8 cellular contexts compared by ENCODE assay signal in the genomic region with DNA sequence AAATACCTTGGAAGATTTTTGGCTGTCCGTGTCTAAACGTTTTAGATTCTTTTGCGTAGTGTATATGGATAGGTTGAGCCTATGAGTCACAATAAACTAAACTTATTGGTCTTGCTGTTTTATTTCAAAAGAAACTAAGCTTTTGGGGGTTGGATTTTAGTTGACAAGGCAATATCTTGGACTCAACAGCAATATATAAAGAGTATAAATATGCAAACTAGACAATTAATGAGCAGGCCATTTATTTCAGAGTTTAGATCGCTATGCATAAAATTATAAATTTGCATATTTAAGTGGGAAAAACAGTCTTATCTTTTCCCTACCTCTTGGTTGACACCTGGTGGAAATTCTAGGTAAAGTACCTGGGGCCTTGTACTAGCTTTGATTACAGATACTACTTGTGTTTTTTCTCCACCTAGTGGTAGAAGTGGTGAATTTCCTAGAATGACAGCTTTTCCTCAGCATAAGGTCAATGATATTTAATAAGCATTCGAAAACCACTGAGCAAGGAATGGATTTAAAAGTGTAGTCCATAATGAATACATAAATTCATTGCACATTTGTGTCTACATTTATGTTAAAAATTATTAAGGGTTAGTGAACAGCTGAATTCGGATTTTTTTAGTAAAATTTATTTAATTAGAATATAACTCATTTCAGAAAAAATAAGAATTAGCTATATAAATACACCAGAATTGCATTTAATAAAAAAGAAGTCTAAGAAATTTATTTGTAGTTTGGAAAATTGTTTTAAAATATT. TPM values are rescaled to one million over a fixed set of nuclear protein-coding genes. Genes with fewer than 3 reads are reported as not detected.
DNase-seq lines count a peak whose midpoint lies in the region; ATAC-seq and TF ChIP-seq lines count a peak whose summit lies in the region.

No MANE protein-coding gene starts in this region.

- peak overlapping the region in 2 of 3 experiments; percentile 98 to 100; a peak in 4 of 7 replicates for H3K27ac Mint-ChIP-seq in H9

- no peak overlapping the region for H4K8ac ChIP-seq in H9 (replicated peaks; ENCODE audit: insufficient read length, low read depth, low read length)

- H2BK120ac ChIP-seq in H9 (ENCODE audit: low read depth, low read length, poor library complexity, severe bottlenecking): no peak overlapping the region

- no peaks in the 10 kb centered on the region for H3K79me1 ChIP-seq in H9 (ENCODE audit: insufficient read depth, low read depth, low read length, poor library complexity, severe bottlenecking)

- no peaks in the 10 kb centered on the region for H3K27me3 ChIP-seq in H9 (ENCODE audit: insufficient read depth, low read length)
- H3K27me3 ChIP-seq in left lung: no peaks in the 10 kb centered on the region

- no peak overlapping the region for H2BK12ac ChIP-seq in H9 (ENCODE audit: insufficient read length, low read depth, low read length)

- H3K14ac ChIP-seq in H9 (ENCODE audit: insufficient read depth, low read length): no peak overlapping the region

- H2AK5ac ChIP-seq in H9 (ENCODE audit: insufficient read length, low read length): no peak overlapping the region

- no peaks in the 10 kb centered on the region for H4K20me1 ChIP-seq in H9 (ENCODE audit: control insufficient read depth, insufficient read depth, insufficient read length)

- no peak overlapping the region for H3K23ac ChIP-seq in H9 (ENCODE audit: insufficient read length, low read depth, low read length)

- H3K18ac ChIP-seq in H9 (ENCODE audit: insufficient read length, low read depth, low read length): no peak overlapping the region

- no peaks in the 10 kb centered on the region for H3K36me3 ChIP-seq in left lung

- peak overlapping the region; percentile 98 for H3K4me2 ChIP-seq in H9 (ENCODE audit: insufficient read depth, insufficient read length, low read length)

- no peak overlapping the region for H3K56ac ChIP-seq in H9 (ENCODE audit: insufficient read length, low read depth, low read length)

- H3T11ph ChIP-seq in H9 (ENCODE audit: low read length): no peak overlapping the region

- H4K5ac ChIP-seq in H9 (ENCODE audit: insufficient read length, low read depth, low read length): no peak overlapping the region

- H3K79me2 ChIP-seq in H9 (ENCODE audit: insufficient read depth, low read length): no peaks in the 10 kb centered on the region

- H2BK15ac ChIP-seq in H9 (ENCODE audit: low read depth, low read length): no peak overlapping the region

- H3K4me1 ChIP-seq in H9 (ENCODE audit: insufficient read depth, low read length): no peaks in the 10 kb centered on the region
- peaks cover 5 to 13% of the 10 kb centered on the region in 2 donors for H3K4me1 ChIP-seq in left lung

- DNase-seq in activated T-cell treated with anti-CD3 and anti-CD28 coated beads for 4 hours (peak; percentile 24), H9 (no peak), NCI-H1048 (lab: John Stamatoyannopoulos, UW) (peak; percentile 86), SIG-M5 treated with dmso at 0.1 percent for 504 hours (lab: John Stamatoyannopoulos, UW; ENCODE audit: unreplicated experiment) (peak; percentile 93), cerebellar nuclear complex (lab: John Stamatoyannopoulos, UW) (peak; percentile 6 to 81), left lung (no peak), substantia nigra (lab: John Stamatoyannopoulos, UW) (peak in 13 of 49 donors; percentile 2 to 65 (median 10))
- no peak for DNase-seq in activated T-cell treated with anti-CD3 and anti-CD28 coated beads, Interleukin-2, amount 50 U/mL, for 1 hour

- peaks cover 9 to 19% of the 10 kb centered on the region in 2 experiments for H3K4me1 Mint-ChIP-seq in H9

- H3K9me3 ChIP-seq in H9 (ENCODE audit: control insufficient read depth, low read depth, low read length) (no peaks in the 10 kb centered on the region), left lung (no peaks in the 10 kb centered on the region)

- H2BK20ac ChIP-seq in H9 (ENCODE audit: low read depth, low read length, poor library complexity, severe bottlenecking): no peak overlapping the region

- no CpG with 5 or more reads among the region's 6 CpGs for WGBS in H9 (ENCODE audit: extremely low coverage, insufficient read length, low lambda C conversion rate)

- ATAC-seq in left lung: peak; percentile 18

- H3K27me3 Mint-ChIP-seq in H9 (ENCODE audit: low read depth): no peaks in the 10 kb centered on the region

- no peak overlapping the region for H2AFZ ChIP-seq in H9 (ENCODE audit: low read length)

- TF ChIP-seq CTCF in H9 (conservative IDR thresholded peaks at IDR 0.05) (peak; percentile 100), left lung (IDR thresholded peaks at IDR 0.05) (peak; percentile 96 to 97)

- intact Hi-C loops in left lung (cut with DNase I): loop anchor here in 1 of 2 donors (5.0 to 10.0 kb wide), 2 partner anchors 160 to 283 kb away; no protein-coding TSS in a partner anchor

- H4K91ac ChIP-seq in H9 (ENCODE audit: insufficient read length, low read depth, low read length): no peak overlapping the region

- H3K4me3 ChIP-seq in left lung: peak overlapping the region in 1 of 2 donors; percentile 76

- peak overlapping the region; percentile 97 for H3K27ac ChIP-seq in H9 (ENCODE audit: insufficient read length, low read depth, low read length)
- peak overlapping the region; percentile 99 to 100 for H3K27ac ChIP-seq in left lung
- H3K27ac ChIP-seq in substantia nigra (ENCODE audit: low read depth, low read length, poor library complexity, severe bottlenecking): peak overlapping the region; percentile 99

- H2BK5ac ChIP-seq in H9 (ENCODE audit: insufficient read length, low read length): no peak overlapping the region

- peak overlapping the region; percentile 86 to 97 for H3K4me3 Mint-ChIP-seq in H9

- peaks cover 0 to 17% (median 2%) of the 10 kb centered on the region in 3 experiments; a peak in 4 of 7 replicates for H3K36me3 Mint-ChIP-seq in H9 (ENCODE audit: insufficient read depth in 1 of 3, low read depth in 3 of 3)

- H3K9ac ChIP-seq in H9 (ENCODE audit: extremely low read depth, insufficient read length, low read length): no peak overlapping the region

- peaks cover 4% of the 10 kb centered on the region for H3K23me2 ChIP-seq in H9 (ENCODE audit: insufficient read length, low read depth, low read length, poor library complexity, severe bottlenecking)

- no peak overlapping the region for H3K4ac ChIP-seq in H9 (ENCODE audit: low read depth, low read length)

- peaks cover 4% of the 10 kb centered on the region in 2 experiments; a peak in 4 of 5 replicates for H3K9me3 Mint-ChIP-seq in H9

RNA-seq across cellular contexts. Expression of a gene that starts 1.7 kb away (rescaled TPM):
- total RNA-seq in H9 (2021) (2.8 and 5.5 TPM in 2 replicates), left lung (100 to 1,000 TPM in 1 of 2 donors, 10 to 100 TPM in 1; 80.3 to 182 TPM)

Comparison
In these comparisons a context has a peak if more than half of its experiments do, and no peak if none do; other contexts are left out.
1. DNase-seq: peak in activated T-cell treated with anti-CD3 and anti-CD28 coated beads for 4 hours (single experiment), NCI-H1048 (single experiment), SIG-M5 treated with dmso at 0.1 percent for 504 hours (single experiment) and cerebellar nuclear complex (2 of 2); none in activated T-cell treated with anti-CD3 and anti-CD28 coated beads, Interleukin-2, amount 50 U/mL, for 1 hour (single experiment), H9 (single experiment) and left lung (0 of 2).
2. RNA of a gene that starts 1.7 kb away (total RNA-seq): 80.3 to 182 TPM in left lung; 2.8 to 5.5 TPM in H9; every median in the first group is over 10 times any median in the second.
3. Peak in every context shown above with its lines, with median percentiles within 50 percentile points of each other: H3K27ac ChIP-seq.